ENCODE assay signal across 10 cellular contexts in the genomic region with DNA sequence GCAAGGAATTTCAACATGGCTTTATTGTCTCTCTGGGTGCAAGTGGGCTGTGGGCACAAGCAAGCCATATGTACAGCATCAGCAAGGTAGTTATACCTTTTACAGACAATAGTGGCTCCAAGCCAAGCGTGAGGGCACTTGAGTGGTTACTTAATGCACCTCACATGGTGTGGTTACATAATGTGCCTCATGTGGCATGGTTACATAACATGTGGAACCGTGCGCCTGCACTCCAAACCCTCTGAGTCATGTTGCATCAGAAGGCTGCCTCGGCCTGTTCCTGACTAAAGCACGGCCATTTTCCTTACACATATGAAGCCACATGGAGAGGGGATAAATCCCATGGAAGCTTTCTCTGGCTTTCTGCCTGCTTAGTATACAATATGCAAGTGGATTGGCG.
DNase-seq lines count a peak whose midpoint lies in the region; ATAC-seq, FAIRE-seq and TF ChIP-seq lines count a peak whose summit lies in the region.
"Had no signal": no experiment of that assay in that cellular context is flagged by ENCODE, and none has a peak within 500 bp of the region (broad histone marks: within the 10 kb centered on the region; RNA-seq: fewer than 3 reads in every experiment).

No MANE protein-coding gene starts in this region.

- H3K4me3 ChIP-seq in K562 (no peak overlapping the region), lower lobe of right lung (no peak overlapping the region), MM.1S (ENCODE audit: low read length) (no peak overlapping the region)

- no peaks in the 10 kb centered on the region for H3K9me2 ChIP-seq in MM.1S (replicated peaks; ENCODE audit: insufficient read depth, low read length)
- H3K9me2 ChIP-seq: SK-N-SH had no signal

- TF ChIP-seq CTCF in K562 (IDR thresholded peaks at IDR 0.05 in 2 of 3, conservative IDR thresholded peaks at IDR 0.05 in 1 of 3; ENCODE audit: insufficient read depth in 2 of 3, low read depth in 1 of 3, low read length in 3 of 3): no peak
- no peak for TF ChIP-seq CTCF in lower lobe of right lung (IDR thresholded peaks at IDR 0.05)
- no peak for TF ChIP-seq CTCF in MM.1S (IDR thresholded peaks at IDR 0.05; ENCODE audit: low read length)

- H3K79me2 ChIP-seq in K562 (ENCODE audit: control insufficient read depth, insufficient read depth, low read length) (no peaks in the 10 kb centered on the region), MM.1S (ENCODE audit: low read length) (no peaks in the 10 kb centered on the region)

- no peak for TF ChIP-seq EP300 in K562 (IDR thresholded peaks at IDR 0.05; ENCODE audit: low read length)

- H3K4me2 ChIP-seq in K562 (ENCODE audit: insufficient read depth, low read length) (no peak overlapping the region), MM.1S (ENCODE audit: low read depth, low read length) (no peak overlapping the region)
- H3K4me2 ChIP-seq: SK-N-SH had no signal

- POLR2A ChIA-PET in K562 (lab: Yijun Ruan, JAX): no interaction called here

- H3K27ac ChIP-seq in K562 (ENCODE audit: extremely low read depth, low read depth, low read length) (no peak overlapping the region), lower lobe of right lung (no peak overlapping the region), MM.1S (ENCODE audit: low read length) (no peak overlapping the region)

- no peak overlapping the region for H2AFZ ChIP-seq in K562 (ENCODE audit: low read depth, low read length)
- no peak overlapping the region for H2AFZ ChIP-seq in MM.1S (ENCODE audit: low read length)

- CTCF ChIA-PET in K562 (lab: Yijun Ruan, JAX; ENCODE audit: low intra/inter-chr PET ratio): interaction anchor here (1.4 to 1.7 kb wide), 2 partner anchors 38 to 465 kb away, joined by 4 to 6 read pairs; no protein-coding TSS in a partner anchor

- H3K9ac ChIP-seq in K562 (ENCODE audit: insufficient read depth in 1 of 2, low read depth in 2 of 2, low read length in 2 of 2) (no peak overlapping the region), MM.1S (ENCODE audit: low read length) (no peak overlapping the region)
- H3K9ac ChIP-seq: SK-N-SH had no signal

- intact Hi-C loops in K562 (cut with micrococcal nuclease) (loop anchor here (5.0 kb wide), 1 partner anchor 467 kb away; no protein-coding TSS in a partner anchor), lower lobe of right lung (cut with DNase I) (no loop called here)

- 2% methylated on average over 6 of the region's 6 CpGs for WGBS in K562 (ENCODE audit: insufficient coverage, low coverage, missing lambda C conversion rate)

- no peaks in the 10 kb centered on the region for H3F3A ChIP-seq in MM.1S (ENCODE audit: insufficient read depth, low read length)

- in situ Hi-C loops in KBM-7 (cut with MboI; ENCODE audit: low pct_unique_long_range_greater_than_20kb, low sequenced_read_pairs) (no loop called here), K562 (cut with MboI) (no loop called here)

- BruUV-seq in K562 (replicated peaks; lab: Mats Ljungman, UMichigan): no TSS peak

- no peak for TF ChIP-seq RAD21 in K562 (CRISPR knock-in tag; conservative IDR thresholded peaks at IDR 0.05 in 1 of 2, IDR thresholded peaks at IDR 0.05 in 1 of 2)

- H3K36me3 ChIP-seq in K562 (ENCODE audit: control insufficient read depth, insufficient read depth, low read length) (no peaks in the 10 kb centered on the region), lower lobe of right lung (no peaks in the 10 kb centered on the region), MM.1S (replicated peaks; ENCODE audit: insufficient read depth, low read length) (no peaks in the 10 kb centered on the region)

- H4K20me1 ChIP-seq in K562 (replicated peaks; ENCODE audit: control insufficient read depth, insufficient read depth, low read length) (no peaks in the 10 kb centered on the region), MM.1S (ENCODE audit: insufficient read depth, low read length) (no peaks in the 10 kb centered on the region)

- H3K4me1 ChIP-seq in K562 (replicated peaks in 1 of 2; ENCODE audit: control insufficient read depth in 2 of 2, insufficient read depth in 2 of 2, low read length in 2 of 2): no peaks in the 10 kb centered on the region
- H3K4me1 ChIP-seq in lower lobe of right lung: no peaks in the 10 kb centered on the region
- H3K4me1 ChIP-seq in MM.1S (ENCODE audit: low read length): no peaks in the 10 kb centered on the region

- no peak for FAIRE-seq in K562 (lab: Jason Lieb, UNC)

- H3K27me3 ChIP-seq in K562 (ENCODE audit: control insufficient read depth in 2 of 2, insufficient read depth in 2 of 2, low read length in 2 of 2): no peaks in the 10 kb centered on the region
- no peaks in the 10 kb centered on the region for H3K27me3 ChIP-seq in lower lobe of right lung (ENCODE audit: low read depth)
- no peaks in the 10 kb centered on the region for H3K27me3 ChIP-seq in MM.1S (replicated peaks; ENCODE audit: insufficient read depth, low read length)

- H3K9me3 ChIP-seq in K562 (replicated peaks; ENCODE audit: control insufficient read depth, insufficient read depth, low read depth, low read length) (no peaks in the 10 kb centered on the region), lower lobe of right lung (no peaks in the 10 kb centered on the region), MM.1S (replicated peaks; ENCODE audit: insufficient read depth, low read length) (no peaks in the 10 kb centered on the region)
- H3K9me3 ChIP-seq: SK-N-SH had no signal

- DNase-seq in COR-L47 (lab: John Stamatoyannopoulos, UW) (peak; percentile 2), KBM-7 (peak; percentile 21), K562 (ENCODE audit: extremely low read depth in 1 of 4, low spot score in 3 of 4) (no peak), lower lobe of right lung (peak; percentile 79), MM.1S (no peak)
- DNase-seq: glutamatergic neuron, SK-N-SH had no signal

- no peaks in the 10 kb centered on the region for H3K9me1 ChIP-seq in K562 (ENCODE audit: control insufficient read depth, insufficient read depth, low read length)

- TF ChIP-seq POLR2A in K562 (conservative IDR thresholded peaks at IDR 0.05): no peak

- ATAC-seq in K562 (no peak; the same call in 2 of the 3 replicates), lower lobe of right lung (peak; percentile 85 to 89), HG03432 (IDR thresholded peaks at IDR 0.05; ENCODE audit: unreplicated experiment) (no peak), GM19395 (IDR thresholded peaks at IDR 0.05; ENCODE audit: unreplicated experiment) (no peak), GM21390 (IDR thresholded peaks at IDR 0.05; ENCODE audit: unreplicated experiment) (no peak)

TF ChIP-seq in K562, 482 proteins besides CTCF, POLR2A, EP300 and RAD21:
- no peak for TF ChIP-seq THRB (CRISPR knock-in tag; conservative IDR thresholded peaks at IDR 0.05)
- no peak for TF ChIP-seq CEBPG (CRISPR knock-in tag; IDR thresholded peaks at IDR 0.05)
- 0 out of 4 replicates have a peak, but pooled peaks of 1 of the 2 experiments have one; percentile 9 for TF ChIP-seq CEBPG (tag; conservative IDR thresholded peaks at IDR 0.05 in 1 of 2, IDR thresholded peaks at IDR 0.05 in 1 of 2)
- TF ChIP-seq CEBPB (tag; IDR thresholded peaks at IDR 0.05): peak; percentile 45

Comparison
In these comparisons a context has a peak if more than half of its experiments do, and no peak if none do; other contexts are left out.
1. DNase-seq: peak in COR-L47 (single experiment), KBM-7 (single experiment) and lower lobe of right lung (single experiment); none in K562 (0 of 4) and MM.1S (single experiment).
2. ATAC-seq: peak in lower lobe of right lung (2 of 2); none in K562 (single experiment), HG03432 (single experiment), GM19395 (single experiment) and GM21390 (single experiment).